In genomic region chr14:23006544-23007419, GRCh38 we compare ENCODE assay signal across 8 cellular contexts. TPM values are rescaled to one million over a fixed set of nuclear protein-coding genes. Genes with fewer than 3 reads are reported as not detected.
DNase-seq lines count a peak whose midpoint lies in the region; ATAC-seq and TF ChIP-seq lines count a peak whose summit lies in the region.

No MANE protein-coding gene starts in this region.

- peak overlapping the region; percentile 97 for H3K9ac ChIP-seq in NT2/D1 (ENCODE audit: insufficient read length, low read depth)

- H3K4me1 Mint-ChIP-seq in Calu3 (ENCODE audit: low read depth, unreplicated experiment) (peaks cover 18% of the 10 kb centered on the region), endothelial cell (ENCODE audit: unreplicated experiment) (peaks cover 16% of the 10 kb centered on the region)

- H3K27ac Mint-ChIP-seq in Calu3 (ENCODE audit: unreplicated experiment) (peak overlapping the region; percentile 96), endothelial cell (ENCODE audit: unreplicated experiment) (peak overlapping the region; percentile 97)

- CTCF ChIA-PET in Calu3 (lab: Charles Lee) = interaction anchor here (0.6 to 2.1 kb wide), 14 partner anchors 9 to 294 kb away, joined by 3 to 28 read pairs (median 5); partner anchors contain the start of genes AJUBA, CDH24, HAUS4 and PRMT5

- H3K9me3 ChIP-seq in NT2/D1 (ENCODE audit: insufficient read depth, low read length) = no peaks in the 10 kb centered on the region

- intact Hi-C loops in Calu3 (cut with micrococcal nuclease; ENCODE audit: unreplicated experiment) = no loop called here

- no peaks in the 10 kb centered on the region for H3K27me3 ChIP-seq in NT2/D1 (ENCODE audit: insufficient read depth, insufficient read length)

- no peaks in the 10 kb centered on the region for H3K4me1 ChIP-seq in NT2/D1 (ENCODE audit: insufficient read depth, insufficient read length)

- H3K4me3 ChIP-seq in NT2/D1 (ENCODE audit: insufficient read length, low read depth) = peak overlapping the region; percentile 78

- no TSS peak for BruUV-seq in Calu3 (replicated peaks; lab: Mats Ljungman, UMichigan)

- H3K36me3 ChIP-seq in NT2/D1 (ENCODE audit: insufficient read depth, insufficient read length, low read length) = no peaks in the 10 kb centered on the region

- H3K36me3 Mint-ChIP-seq in Calu3 (ENCODE audit: insufficient read depth, unreplicated experiment) = peaks cover 29% of the 10 kb centered on the region
- H3K36me3 Mint-ChIP-seq in endothelial cell (ENCODE audit: low read depth, unreplicated experiment) = no peaks in the 10 kb centered on the region

- H3K9me3 Mint-ChIP-seq in Calu3 (ENCODE audit: low read depth, unreplicated experiment) = no peaks in the 10 kb centered on the region
- no peaks in the 10 kb centered on the region for H3K9me3 Mint-ChIP-seq in endothelial cell (ENCODE audit: unreplicated experiment)

- DNase-seq in Calu3 = peak; percentile 96
- DNase-seq in HUDEP-2 (lab: John Stamatoyannopoulos, UW; ENCODE audit: unreplicated experiment in 76 of 76) = peak in 75 of 76 experiments; percentile 53 to 99 (median 96)
- peak; percentile 90 for DNase-seq in NT2/D1 (ENCODE audit: low read depth, low spot score)
- peak; percentile 96 for DNase-seq in activated CD8-positive, alpha-beta memory T cell treated with anti-CD3 and anti-CD28 coated beads, Interleukin-2, amount 50 U/mL, for 4 hours
- DNase-seq in endothelial cell (ENCODE audit: low spot score) = peak; percentile 92
- DNase-seq in midbrain (lab: John Stamatoyannopoulos, UW) = peak; percentile 99
- peak; percentile 89 to 92 for DNase-seq in stimulated activated CD8-positive, alpha-beta memory T cell treated with anti-CD3 and anti-CD28 coated beads, Interleukin-2, amount 100 ng/mL, for 1 hour (ENCODE audit: low read depth in 2 of 2)

- TF ChIP-seq CTCF in Calu3 (IDR thresholded peaks at IDR 0.05; ENCODE audit: unreplicated experiment) (no peak), endothelial cell (IDR thresholded peaks at IDR 0.05; ENCODE audit: unreplicated experiment) (no peak)

- H3K27me3 Mint-ChIP-seq in Calu3 (ENCODE audit: unreplicated experiment) = no peaks in the 10 kb centered on the region
- no peaks in the 10 kb centered on the region for H3K27me3 Mint-ChIP-seq in endothelial cell (ENCODE audit: unreplicated experiment)

- ATAC-seq in GM21381 (IDR thresholded peaks at IDR 0.05; ENCODE audit: unreplicated experiment) = peak; percentile 93

- peak overlapping the region; percentile 95 for H3K4me3 Mint-ChIP-seq in Calu3 (ENCODE audit: low read depth, unreplicated experiment)
- H3K4me3 Mint-ChIP-seq in endothelial cell (ENCODE audit: unreplicated experiment) = peak overlapping the region; percentile 98

RNA-seq across cellular contexts. Expression of gene C14orf93, which starts 3.2 kb away (rescaled TPM):
- total RNA-seq in Calu3 (2022) (9.6 and 10.6 TPM in 2 replicates), endothelial cell (ENCODE audit: unreplicated experiment) (9.0 TPM)

RNA-seq across cellular contexts. Expression of gene AJUBA, which starts 24.4 kb away (rescaled TPM):
- total RNA-seq in Calu3 (2022) (20.2 and 32.7 TPM in 2 replicates), endothelial cell (ENCODE audit: unreplicated experiment) (7.2 TPM)

RNA-seq across cellular contexts. Expression of gene PSMB5, which starts 27.9 kb away (rescaled TPM):
- 121 and 138 TPM in 2 replicates for total RNA-seq in Calu3 (2022)
- 177 TPM for total RNA-seq in endothelial cell (ENCODE audit: unreplicated experiment)

RNA-seq across cellular contexts. Expression of gene PSMB11, which starts 35.2 kb away (rescaled TPM):
- total RNA-seq in Calu3 (2022) (not detected in 2 replicates), endothelial cell (ENCODE audit: unreplicated experiment) (not detected)

RNA-seq across cellular contexts. Expression of gene HAUS4, which starts 49.9 kb away (rescaled TPM):
- total RNA-seq in Calu3 (2022) = 30.4 and 32.1 TPM in 2 replicates
- total RNA-seq in endothelial cell (ENCODE audit: unreplicated experiment) = 35.5 TPM

Comparison
In these comparisons a context has a peak if more than half of its experiments do, and no peak if none do; other contexts are left out.
1. Peak in every context shown above with its lines: DNase-seq, ATAC-seq and H3K4me3 ChIP-seq.